ENCODE assay signal across 1 cellular context in the genomic region with DNA sequence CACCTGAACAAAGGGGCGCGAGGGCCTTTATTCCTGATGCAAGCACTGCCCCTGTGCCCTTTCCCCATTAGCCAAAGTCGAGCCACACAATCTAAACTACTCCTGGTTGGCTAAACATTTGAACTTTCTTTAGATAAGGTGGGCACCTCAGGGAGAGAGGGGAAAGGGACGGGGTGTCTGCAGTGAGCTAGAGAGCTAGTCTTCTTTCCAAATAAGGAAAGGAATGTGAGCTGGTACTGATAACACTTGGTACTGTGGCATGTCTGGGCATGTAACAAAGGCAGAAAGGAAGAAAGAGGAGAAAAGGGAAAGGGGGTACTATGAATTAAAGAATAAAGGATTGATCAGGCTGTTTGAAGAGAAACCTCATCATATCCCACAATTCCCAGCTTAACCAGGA.
TF ChIP-seq lines count a peak whose summit lies in the region.

No MANE protein-coding gene starts in this region.

TF ChIP-seq in IMR-90, 13 proteins besides CTCF, POLR2A, EP300 and RAD21:
- TF ChIP-seq RFX5 (IDR thresholded peaks at IDR 0.05; ENCODE audit: low read depth, low read length) (no peak), RCOR1 (IDR thresholded peaks at IDR 0.05; ENCODE audit: insufficient replicate concordance, low read length) (no peak)
